Comparison of ENCODE assay signal across 7 cellular contexts in the genomic region with DNA sequence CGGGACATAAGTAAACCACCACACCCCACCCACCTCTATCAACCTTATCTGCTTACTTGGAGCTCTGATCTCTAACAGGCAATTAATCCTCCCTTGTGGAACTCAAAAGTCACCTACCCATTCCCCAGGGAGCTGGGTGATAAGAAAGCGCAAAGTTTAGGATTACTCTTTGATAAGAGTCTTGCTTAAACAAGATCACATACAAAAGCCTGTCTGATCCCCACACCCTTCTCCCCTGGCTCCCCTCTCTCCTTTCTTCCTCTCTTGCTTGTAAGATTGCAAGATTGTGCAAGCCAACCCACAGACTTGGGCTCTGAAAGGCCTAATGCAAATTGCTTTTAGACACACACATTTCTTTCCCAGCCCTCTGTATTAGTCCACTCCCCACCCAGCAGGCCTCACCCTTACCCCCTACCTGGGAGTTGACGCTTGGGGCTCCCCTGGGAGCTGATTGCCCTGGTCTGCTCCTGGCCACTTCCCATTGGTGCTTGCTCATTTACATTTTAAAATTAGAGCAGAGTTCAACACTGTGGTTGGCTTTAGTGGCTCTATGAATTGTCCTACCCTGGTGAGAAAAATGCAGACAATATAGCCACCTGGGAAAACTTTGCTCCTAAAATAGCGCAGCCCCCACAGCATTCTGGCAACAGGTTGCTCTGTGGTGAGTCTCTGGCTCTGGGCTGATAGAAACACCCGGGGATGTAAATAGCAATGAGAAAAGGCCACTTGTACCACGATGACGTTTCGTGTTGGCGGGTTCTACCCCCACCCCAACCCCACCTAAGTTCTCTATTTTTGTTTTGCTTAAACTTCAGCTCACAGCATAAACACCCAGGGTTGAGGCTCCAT. TPM values are rescaled to one million over a fixed set of nuclear protein-coding genes. Genes with fewer than 3 reads are reported as not detected.
A peak's percentile ranks its signal among the peaks of the same experiment; 100 is the strongest.
DNase-seq lines count a peak whose midpoint lies in the region; ATAC-seq and TF ChIP-seq lines count a peak whose summit lies in the region.

No MANE protein-coding gene starts in this region.

- H3K36me3 ChIP-seq in gastrocnemius medialis = no peaks in the 10 kb centered on the region

- H3K4me3 ChIP-seq in fibroblast of villous mesenchyme (ENCODE audit: low read depth, low read length) = no peak overlapping the region
- H3K4me3 ChIP-seq in gastrocnemius medialis = no peak overlapping the region

- peaks cover 8 to 11% of the 10 kb centered on the region in 2 donors for H3K4me1 ChIP-seq in gastrocnemius medialis

- TF ChIP-seq CTCF in fibroblast of villous mesenchyme (IDR thresholded peaks at IDR 0.05; ENCODE audit: insufficient read depth, low read depth, low read length) = no peak
- no peak for TF ChIP-seq CTCF in gastrocnemius medialis (IDR thresholded peaks at IDR 0.05 in 4 of 5, conservative IDR thresholded peaks at IDR 0.05 in 1 of 5)

- intact Hi-C loops in gastrocnemius medialis (cut with DNase I; ENCODE audit: low total_unique reads) = loop anchor here (10.0 kb wide), 2 partner anchors 295 to 395 kb away; a partner anchor contains a TSS

- peak overlapping the region; percentile 9 to 58 (median 46) for H3K27ac ChIP-seq in gastrocnemius medialis

- TF ChIP-seq POLR2A in gastrocnemius medialis (IDR thresholded peaks at IDR 0.05) = no peak

- ATAC-seq in GM19035 (IDR thresholded peaks at IDR 0.05; ENCODE audit: unreplicated experiment) (peak; percentile 88), HG02973 (IDR thresholded peaks at IDR 0.05; ENCODE audit: unreplicated experiment) (peak; percentile 78), gastrocnemius medialis (peak; percentile 40)

- DNase-seq in NCI-H82 treated with DMSO at 0.1 percent for 48 hours (lab: John Stamatoyannopoulos, UW; ENCODE audit: unreplicated experiment) (peak; percentile 75), fibroblast of villous mesenchyme (ENCODE audit: low read depth) (peak; percentile 89), gastrocnemius medialis (no peak), NCI-H1930 (lab: John Stamatoyannopoulos, UW) (no peak), SW 1271 (lab: John Stamatoyannopoulos, UW) (no peak)

- H3K27me3 ChIP-seq in gastrocnemius medialis = no peaks in the 10 kb centered on the region

- in situ Hi-C loops in gastrocnemius medialis (cut with MboI; ENCODE audit: low sequenced_read_pairs in 4 of 4) = no loop called here

- no peaks in the 10 kb centered on the region for H3K9me3 ChIP-seq in gastrocnemius medialis

RNA-seq across cellular contexts. Expression of a gene that starts 58.9 kb away (rescaled TPM):
- total RNA-seq in fibroblast of villous mesenchyme (under 0.01 and 1.3 TPM in 2 replicates), gastrocnemius medialis (1 to 10 TPM in 1 of 4 donors, not detected in 3; 2.9 TPM)

Comparison
In these comparisons a context has a peak if more than half of its experiments do, and no peak if none do; other contexts are left out.
1. DNase-seq: peak in NCI-H82 treated with DMSO at 0.1 percent for 48 hours (single experiment) and fibroblast of villous mesenchyme (single experiment); none in gastrocnemius medialis (0 of 2), NCI-H1930 (0 of 2) and SW 1271 (0 of 2).
2. Peak in every context shown above with its lines, with median percentiles within 50 percentile points of each other: ATAC-seq.